ENCODE assay signal across 9 cellular contexts in genomic region chr1:238647877-238648276, GRCh38.
DNase-seq lines count a peak whose midpoint lies in the region; ATAC-seq and TF ChIP-seq lines count a peak whose summit lies in the region.
"Had no signal": no experiment of that assay in that cellular context is flagged by ENCODE, and none has a peak within 500 bp of the region (broad histone marks: within the 10 kb centered on the region; RNA-seq: fewer than 3 reads in every experiment).

No MANE protein-coding gene starts in this region.

- H4K91ac ChIP-seq in trophoblast cell (ENCODE audit: low read depth, low read length), result no peak overlapping the region

- no peak overlapping the region for H2BK5ac ChIP-seq in trophoblast cell (ENCODE audit: low read depth, low read length, poor library complexity)

- H4K20me1 ChIP-seq in PC-3 (ENCODE audit: low read length), result no peaks in the 10 kb centered on the region

- no TSS peak for BruUV-seq in PC-3 (replicated peaks; lab: Mats Ljungman, UMichigan)

- no peak overlapping the region for H3K14ac ChIP-seq in trophoblast cell (ENCODE audit: low read length)

- H3F3A ChIP-seq in PC-3 (ENCODE audit: low read length, unreplicated experiment), result no peaks in the 10 kb centered on the region

- H4K12ac ChIP-seq in trophoblast cell (ENCODE audit: low read depth, low read length), result no peak overlapping the region

- H3K4ac ChIP-seq in trophoblast cell (ENCODE audit: low read depth, low read length), result no peak overlapping the region

- in situ Hi-C loops in GM13976 (cut with MboI; ENCODE audit: low sequenced_read_pairs, unreplicated experiment), result no loop called here

- H2AK5ac ChIP-seq in trophoblast cell (ENCODE audit: low read length), result no peak overlapping the region

- CTCF ChIA-PET in PC-3 (lab: Charles Lee), result no interaction called here

- H3K4me3 ChIP-seq in PC-3 (ENCODE audit: low read length) (no peak overlapping the region), trophoblast cell (ENCODE audit: low read depth, low read length) (no peak overlapping the region)

- H3K27ac ChIP-seq in PC-3 (ENCODE audit: low read length), result no peak overlapping the region
- peak overlapping the region; percentile 61 for H3K27ac ChIP-seq in trophoblast cell (ENCODE audit: low read depth, low read length)

- H2AFZ ChIP-seq in PC-3 (ENCODE audit: low read length), result no peak overlapping the region
- H2AFZ ChIP-seq in trophoblast cell (ENCODE audit: insufficient read depth, low read length, poor library complexity), result no peak overlapping the region

- no peaks in the 10 kb centered on the region for H3K9me2 ChIP-seq in PC-3 (replicated peaks; ENCODE audit: low read length)

- no peak overlapping the region for H2BK120ac ChIP-seq in trophoblast cell (ENCODE audit: insufficient read depth, low read length, poor library complexity)

- H3K9me3 ChIP-seq in PC-3 (ENCODE audit: low read length), result no peaks in the 10 kb centered on the region
- H3K9me3 ChIP-seq in trophoblast cell (ENCODE audit: insufficient read depth, low read depth, low read length), result no peaks in the 10 kb centered on the region

- no peak overlapping the region for H3K18ac ChIP-seq in trophoblast cell (ENCODE audit: low read length)

- TF ChIP-seq CTCF in PC-3 (conservative IDR thresholded peaks at IDR 0.05; ENCODE audit: low read depth, low read length) (no peak), GM13976 (IDR thresholded peaks at IDR 0.05; ENCODE audit: borderline replicate concordance, control extremely low read depth, extremely low read depth, insufficient read depth, missing control alignments) (no peak)

- POLR2A ChIA-PET in PC-3 (lab: Charles Lee; ENCODE audit: unreplicated experiment), result no interaction called here

- H3K4me2 ChIP-seq in PC-3 (ENCODE audit: low read length) (no peak overlapping the region), trophoblast cell (ENCODE audit: low read length) (no peak overlapping the region)

- H3K9ac ChIP-seq in PC-3 (ENCODE audit: low read length) (no peak overlapping the region), trophoblast cell (ENCODE audit: low read length) (no peak overlapping the region)

- H3K27me3 ChIP-seq in PC-3 (ENCODE audit: low read length) (no peaks in the 10 kb centered on the region), trophoblast cell (ENCODE audit: insufficient read depth, low read length) (no peaks in the 10 kb centered on the region)

- H3K79me2 ChIP-seq in PC-3 (ENCODE audit: low read length) (no peaks in the 10 kb centered on the region), trophoblast cell (ENCODE audit: control insufficient read depth, insufficient read depth, low read length, poor library complexity) (no peaks in the 10 kb centered on the region)

- ATAC-seq in PC-3 (peak; percentile 27; the same call in 1 of the 2 replicates), HG03108 (IDR thresholded peaks at IDR 0.05; ENCODE audit: unreplicated experiment) (no peak)

- peak; percentile 98 for DNase-seq in H4 (ENCODE audit: low spot score)
- peak; percentile 70 for DNase-seq in PC-3
- DNase-seq in fibroblast of gingiva (ENCODE audit: low read depth), result peak; percentile 73
- DNase-seq in trophoblast cell, result peak; percentile 46 to 74
- no peak for DNase-seq in NCI-H1694 treated with DMSO at 0.1 percent for 48 hours (lab: John Stamatoyannopoulos, UW)
- no peak for DNase-seq in GM13976 (ENCODE audit: low spot score)
- DNase-seq in inferior parietal cortex (ENCODE audit: extremely low spot score), result no peak
- DNase-seq: NCI-H345 had no signal

- H3K4me1 ChIP-seq in PC-3 (ENCODE audit: insufficient read depth, low read length) (peaks cover 9% of the 10 kb centered on the region; the same call in 1 of the 2 replicates), trophoblast cell (ENCODE audit: control insufficient read depth in 1 of 2, insufficient read depth in 2 of 2, low read length in 2 of 2) (peaks cover 0 to 2% of the 10 kb centered on the region in 2 experiments)

- H3K36me3 ChIP-seq in PC-3 (ENCODE audit: low read depth, low read length), result no peaks in the 10 kb centered on the region
- no peaks in the 10 kb centered on the region for H3K36me3 ChIP-seq in trophoblast cell (ENCODE audit: control insufficient read depth in 1 of 2, insufficient read depth in 2 of 2, low read length in 2 of 2)

- no peak overlapping the region for H3K23ac ChIP-seq in trophoblast cell (ENCODE audit: low read length)

- H3K79me1 ChIP-seq in trophoblast cell (ENCODE audit: low read length), result peaks cover 3% of the 10 kb centered on the region

- intact Hi-C loops in PC-3 (cut with micrococcal nuclease), result no loop called here

- WGBS in trophoblast cell (ENCODE audit: extremely low coverage, insufficient coverage, insufficient read length), result no CpG with 5 or more reads among the region's 3 CpGs

- H2BK12ac ChIP-seq in trophoblast cell (ENCODE audit: low read length), result no peak overlapping the region

- no peak overlapping the region for H4K8ac ChIP-seq in trophoblast cell (ENCODE audit: low read depth, low read length)

Comparison
In these comparisons a context has a peak if more than half of its experiments do, and no peak if none do; other contexts are left out.
1. DNase-seq: peak in H4 (single experiment), PC-3 (single experiment), fibroblast of gingiva (single experiment) and trophoblast cell (2 of 2); none in NCI-H1694 treated with DMSO at 0.1 percent for 48 hours (single experiment), GM13976 (single experiment) and inferior parietal cortex (single experiment).